In the genomic region with DNA sequence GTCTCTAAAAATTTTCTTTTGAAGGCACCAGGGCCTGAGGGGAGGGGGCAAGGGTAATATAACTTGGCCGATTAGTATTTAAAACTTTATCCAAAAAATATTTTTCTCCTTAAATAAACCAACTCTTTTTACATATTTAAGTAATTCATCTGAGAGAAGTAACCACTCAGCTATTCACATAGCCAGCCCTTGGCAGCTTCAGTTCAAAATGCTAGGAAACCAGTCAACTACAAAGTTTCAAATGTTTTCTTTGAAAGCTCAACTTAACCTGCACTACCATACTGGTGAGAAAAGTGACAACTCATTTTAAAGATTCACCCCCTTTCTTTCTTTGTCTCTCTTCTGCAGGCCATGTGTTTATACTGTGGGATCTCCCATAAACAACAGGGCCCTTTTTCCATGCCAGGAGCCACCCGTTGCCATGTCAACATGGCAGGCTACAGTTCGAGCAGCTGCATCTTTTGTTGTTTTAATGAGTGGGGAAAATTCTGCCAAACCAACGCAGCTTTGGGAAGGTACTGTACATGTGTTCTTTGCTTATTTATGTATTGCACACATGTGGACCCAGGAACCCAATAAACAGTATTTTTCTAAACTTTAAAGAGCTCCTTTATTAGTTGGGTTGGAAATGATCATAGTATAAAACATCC, we compare ENCODE assay signal across 1 cellular context.
TF ChIP-seq lines count a peak whose summit lies in the region.

No MANE protein-coding gene starts in this region.

TF ChIP-seq in SK-N-SH treated with all-trans-retinoic acid at 6 μM for 48 hours, 23 proteins besides CTCF, POLR2A, EP300 and RAD21 (continued from another document):
- TF ChIP-seq, protein P1, sequence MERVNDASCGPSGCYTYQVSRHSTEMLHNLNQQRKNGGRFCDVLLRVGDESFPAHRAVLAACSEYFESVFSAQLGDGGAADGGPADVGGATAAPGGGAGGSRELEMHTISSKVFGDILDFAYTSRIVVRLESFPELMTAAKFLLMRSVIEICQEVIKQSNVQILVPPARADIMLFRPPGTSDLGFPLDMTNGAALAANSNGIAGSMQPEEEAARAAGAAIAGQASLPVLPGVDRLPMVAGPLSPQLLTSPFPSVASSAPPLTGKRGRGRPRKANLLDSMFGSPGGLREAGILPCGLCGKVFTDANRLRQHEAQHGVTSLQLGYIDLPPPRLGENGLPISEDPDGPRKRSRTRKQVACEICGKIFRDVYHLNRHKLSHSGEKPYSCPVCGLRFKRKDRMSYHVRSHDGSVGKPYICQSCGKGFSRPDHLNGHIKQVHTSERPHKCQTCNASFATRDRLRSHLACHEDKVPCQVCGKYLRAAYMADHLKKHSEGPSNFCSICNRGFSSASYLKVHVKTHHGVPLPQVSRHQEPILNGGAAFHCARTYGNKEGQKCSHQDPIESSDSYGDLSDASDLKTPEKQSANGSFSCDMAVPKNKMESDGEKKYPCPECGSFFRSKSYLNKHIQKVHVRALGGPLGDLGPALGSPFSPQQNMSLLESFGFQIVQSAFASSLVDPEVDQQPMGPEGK (CRISPR knock-in tag; IDR thresholded peaks at IDR 0.05; ENCODE audit: borderline replicate concordance) = no peak
- no peak for TF ChIP-seq ZNF8 (CRISPR knock-in tag; IDR thresholded peaks at IDR 0.05)
- no peak for TF ChIP-seq CSDC2 (CRISPR knock-in tag; IDR thresholded peaks at IDR 0.05)
- TF ChIP-seq SNAI2 (CRISPR knock-in tag; IDR thresholded peaks at IDR 0.05) = no peak
